In genomic region chr10:89362928-89363327, GRCh38 we compare ENCODE assay signal across 33 cellular contexts. TPM values are rescaled to one million over a fixed set of nuclear protein-coding genes. Genes with fewer than 3 reads are reported as not detected.
"Had no signal": no experiment of that assay in that cellular context is flagged by ENCODE, and none has a peak within 500 bp of the region (broad histone marks: within the 10 kb centered on the region; RNA-seq: fewer than 3 reads in every experiment).

No MANE protein-coding gene starts in this region.

- H3K36me3 ChIP-seq: left ventricle myocardium inferior, neural progenitor cell, neutrophil, ovary, right atrium auricular region, right lobe of liver, stomach, thyroid gland, transverse colon, upper lobe of left lung, vagina had no signal

- H3K4me3 ChIP-seq: left ventricle myocardium inferior, lung, neural progenitor cell, ovary, right atrium auricular region, right lobe of liver, smooth muscle cell, stomach, testis, thyroid gland, transverse colon, upper lobe of left lung, vagina had no signal

- H3K9ac ChIP-seq: neural progenitor cell had no signal

- DNase-seq: kidney; left colon; left ventricle myocardium inferior; mesendoderm; naive B cell; natural killer cell; nephron progenitor cell; ovary; right lobe of liver; stimulated activated CD4-positive, alpha-beta T cell treated with anti-CD3 and anti-CD28 coated beads, Interleukin-12 subunit alpha, Interleukin-12 subunit beta, amount 100 ng/mL, for 4 hours; stimulated activated CD4-positive, alpha-beta T cell treated with anti-CD3 and anti-CD28 coated beads, Interleukin-15, amount 100 ng/mL, for 24 hours; stimulated activated CD4-positive, alpha-beta T cell treated with anti-CD3 and anti-CD28 coated beads, Interleukin-2, amount 100 ng/mL, for 24 hours; stimulated activated CD4-positive, alpha-beta T cell treated with anti-CD3 and anti-CD28 coated beads, Interleukin-4, amount 100 ng/mL, for 1 hour; stimulated activated naive B cell treated with anti-CD40 and anti-IgM and Interleukin-4, amounts not matched to agents 10 μg/mL and 1 μg/mL and 100 μg/mL, for 72 hours; stimulated activated naive CD8-positive, alpha-beta T cell treated with anti-CD3 and anti-CD28 coated beads, Interleukin-15, Interleukin-2, amounts not matched to agents 100 U/mL and 50 U/mL, for 24 hours; stomach; testis; thyroid gland; transverse colon; upper lobe of left lung had no signal

- H3K27ac ChIP-seq: left ventricle myocardium inferior, neural progenitor cell, neutrophil, ovary, right atrium auricular region, right lobe of liver, stomach, testis, thyroid gland, transverse colon, upper lobe of left lung, vagina had no signal

- H3K27me3 ChIP-seq: neural progenitor cell, neutrophil, ovary, right atrium auricular region, right lobe of liver, stomach, testis, thyroid gland, transverse colon, upper lobe of left lung, vagina had no signal

- FAIRE-seq: kidney had no signal

- ATAC-seq: left colon; natural killer cell; stimulated activated naive CD8-positive, alpha-beta T cell treated with anti-CD3 and anti-CD28 coated beads, Interleukin-15, Interleukin-2, amounts not matched to agents 100 U/mL and 50 U/mL, for 24 hours had no signal

- H3K9me3 ChIP-seq: left ventricle myocardium inferior, neutrophil, ovary, right atrium auricular region, right lobe of liver, stomach, testis, thyroid gland, transverse colon, upper lobe of left lung, vagina had no signal

- H3K4me2 ChIP-seq: neural progenitor cell, smooth muscle cell had no signal

- H2AFZ ChIP-seq: neural progenitor cell had no signal

RNA-seq across cellular contexts. Expression of gene IFIT1B, which starts 14.9 kb away (rescaled TPM):
- total RNA-seq: kidney, left colon, left ventricle myocardium inferior, lower leg skin, mesothelial cell of epicardium, natural killer cell, omental fat pad, progenitor cell of endocrine pancreas, pulmonary artery endothelial cell, renal cortical epithelial cell, smooth muscle cell, testis, thyroid gland, transverse colon, vagina had no signal
- polyA plus RNA-seq: lung, ovary, smooth muscle cell, stomach, urinary bladder had no signal

RNA-seq across cellular contexts. Expression of gene IFIT3, which starts 35.1 kb away (rescaled TPM):
- total RNA-seq: progenitor cell of endocrine pancreas had no signal
